In the genomic region with DNA sequence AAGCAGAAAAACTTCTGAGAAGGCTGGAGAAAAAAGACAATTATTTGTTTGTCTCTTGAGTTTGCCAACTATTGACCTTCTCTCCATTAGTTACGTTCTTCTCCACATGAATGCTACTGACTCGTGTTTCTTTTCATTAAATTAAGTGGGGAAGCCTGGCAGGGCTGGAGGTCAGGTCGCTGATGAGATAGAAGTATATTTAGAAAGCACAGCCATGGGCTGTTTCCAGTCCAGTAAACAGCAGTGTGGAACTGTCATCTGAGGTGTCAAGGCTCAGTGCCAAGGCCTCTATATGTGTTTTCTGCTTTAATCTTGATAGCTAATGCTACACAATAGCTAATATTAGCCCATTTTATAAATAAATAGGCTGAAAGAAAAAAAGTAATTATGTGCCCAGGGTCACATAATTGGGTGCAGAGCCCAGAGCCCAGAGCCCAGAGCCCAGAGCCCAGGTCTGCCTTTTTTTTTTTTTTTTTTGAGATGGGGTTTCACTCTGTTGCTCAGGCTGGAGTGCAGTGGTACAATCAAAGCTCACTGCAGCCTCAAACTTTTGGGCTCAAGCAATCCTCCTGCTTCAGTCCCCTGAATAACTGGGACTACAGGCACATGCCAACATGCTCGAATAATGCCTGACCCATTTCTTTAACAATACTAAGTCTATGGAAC, we compare ENCODE assay signal across 12 cellular contexts. TPM values are rescaled to one million over a fixed set of nuclear protein-coding genes. Genes with fewer than 3 reads are reported as not detected.
DNase-seq lines count a peak whose midpoint lies in the region; ATAC-seq and TF ChIP-seq lines count a peak whose summit lies in the region.
"Had no signal": no experiment of that assay in that cellular context is flagged by ENCODE, and none has a peak within 500 bp of the region (broad histone marks: within the 10 kb centered on the region; RNA-seq: fewer than 3 reads in every experiment).

No MANE protein-coding gene starts in this region.

- H3K4me3 Mint-ChIP-seq in nephron: no peak overlapping the region

- no peak for TF ChIP-seq POLR2A in sigmoid colon (IDR thresholded peaks at IDR 0.05)

- no peak for DNase-seq in DMS53 treated with DMSO at 0.1 percent for 48 hours (lab: John Stamatoyannopoulos, UW; ENCODE audit: unreplicated experiment)
- DNase-seq in NCI-H524 treated with DMSO at 0.1 percent for 48 hours (lab: John Stamatoyannopoulos, UW): no peak
- DNase-seq in sigmoid colon: no peak
- DNase-seq in globus pallidus (ENCODE audit: low spot score): no peak
- DNase-seq: IMR-90, left cardiac atrium, NCI-H748 treated with DMSO at 0.1 percent for 48 hours, substantia nigra had no signal

- intact Hi-C loops in sigmoid colon (cut with DNase I): no loop called here

- H3K9me3 Mint-ChIP-seq in nephron: no peaks in the 10 kb centered on the region

- TF ChIP-seq CTCF in nephron (IDR thresholded peaks at IDR 0.05; ENCODE audit: unreplicated experiment in 3 of 3) (no peak), sigmoid colon (IDR thresholded peaks at IDR 0.05) (no peak)

- no peaks in the 10 kb centered on the region for H3K36me3 ChIP-seq in sigmoid colon

- H3K36me3 Mint-ChIP-seq in nephron (ENCODE audit: low read depth): no peaks in the 10 kb centered on the region

- no peaks in the 10 kb centered on the region for H3K27me3 ChIP-seq in sigmoid colon

- peaks cover 38% of the 10 kb centered on the region for H3K4me1 Mint-ChIP-seq in nephron

- no peak overlapping the region for H3K4me3 ChIP-seq in sigmoid colon

- H3K27me3 Mint-ChIP-seq in nephron (ENCODE audit: low read depth): peaks cover 7% of the 10 kb centered on the region

- peak overlapping the region; percentile 72 to 77 (median 74) for H3K27ac Mint-ChIP-seq in nephron

- TF ChIP-seq EP300 in sigmoid colon (IDR thresholded peaks at IDR 0.05): no peak

- ATAC-seq in GM18511 (IDR thresholded peaks at IDR 0.05; ENCODE audit: unreplicated experiment): peak; percentile 67
- ATAC-seq in GM21515 (IDR thresholded peaks at IDR 0.05; ENCODE audit: unreplicated experiment): peak; percentile 45
- peak; percentile 58 for ATAC-seq in HG03442 (IDR thresholded peaks at IDR 0.05; ENCODE audit: unreplicated experiment)

- peaks cover 0 to 8% (median 3%) of the 10 kb centered on the region in 4 donors for H3K4me1 ChIP-seq in sigmoid colon

- H3K27ac ChIP-seq in sigmoid colon: no peak overlapping the region

- H3K9me3 ChIP-seq in sigmoid colon: no peaks in the 10 kb centered on the region

- 63 to 78% methylated on average over 4 of the region's 4 CpGs for WGBS in sigmoid colon, 2 donors

RNA-seq across cellular contexts. Expression of a gene that starts 6.3 kb away (rescaled TPM):
- total RNA-seq in sigmoid colon: not detected
- under 1 TPM in 1 of 3 donors, not detected in 2; 0.41 TPM for polyA plus RNA-seq in sigmoid colon
- total RNA-seq: IMR-90, left cardiac atrium had no signal
- polyA plus RNA-seq: IMR-90 had no signal

RNA-seq across cellular contexts. Expression of a gene that starts 55.9 kb away (rescaled TPM):
- 10 to 100 TPM; 13.2 to 96.3 (median 24.5) TPM for total RNA-seq in sigmoid colon
- 10 to 100 TPM in 2 of 3 donors, 1 to 10 TPM in 1; 4.2 to 16.2 (median 13.9) TPM for polyA plus RNA-seq in sigmoid colon
